Comparison of ENCODE assay signal across 16 cellular contexts in the genomic region with DNA sequence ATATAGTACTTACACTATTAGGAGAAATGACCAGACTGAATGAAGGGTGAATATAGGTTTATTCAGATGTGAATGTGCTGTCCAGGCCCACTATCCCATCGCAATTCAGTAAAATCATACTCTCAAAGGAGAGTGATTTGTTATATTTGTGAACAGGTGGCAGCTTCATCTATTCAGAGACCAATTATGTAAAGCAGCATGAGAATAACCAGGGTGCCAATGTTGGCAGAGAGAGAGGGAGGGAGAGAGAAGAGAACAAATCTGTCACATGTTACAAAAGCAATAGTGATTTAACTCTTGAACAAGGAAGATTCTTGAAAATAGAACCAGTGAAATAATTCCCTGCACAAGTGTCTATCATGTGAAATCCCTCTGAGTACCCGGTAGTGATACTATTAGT.
A peak's percentile ranks its signal among the peaks of the same experiment; 100 is the strongest.
DNase-seq lines count a peak whose midpoint lies in the region; ATAC-seq lines count a peak whose summit lies in the region.
"Had no signal": no experiment of that assay in that cellular context is flagged by ENCODE, and none has a peak within 500 bp of the region (broad histone marks: within the 10 kb centered on the region; RNA-seq: fewer than 3 reads in every experiment).

No MANE protein-coding gene starts in this region.

- no peak overlapping the region for H3K4me3 Mint-ChIP-seq in effector memory CD8-positive, alpha-beta T cell
- H3K4me3 Mint-ChIP-seq: CD8-positive, alpha-beta memory T cell had no signal

- no peak overlapping the region for H3K27ac Mint-ChIP-seq in effector memory CD8-positive, alpha-beta T cell
- H3K27ac Mint-ChIP-seq: CD8-positive, alpha-beta memory T cell had no signal

- DNase-seq in NCI-H1092 treated with DMSO at 0.1 percent for 48 hours (lab: John Stamatoyannopoulos, UW) (peak; percentile 8), NCI-H1092 (lab: John Stamatoyannopoulos, UW) (no peak), COR-L47 (lab: John Stamatoyannopoulos, UW) (peak; percentile 62), NCI-H146 treated with DMSO at 0.1 percent for 48 hours (lab: John Stamatoyannopoulos, UW; ENCODE audit: unreplicated experiment) (peak; percentile 28), NCI-H748 (lab: John Stamatoyannopoulos, UW; ENCODE audit: unreplicated experiment) (peak; percentile 55), iPS-NIHi7 (ENCODE audit: extremely low spot score) (no peak)
- no peak for DNase-seq in effector memory CD8-positive, alpha-beta T cell
- DNase-seq: 8988T; CD8-positive, alpha-beta memory T cell; EL; H7; KG1; OCI-M1; SJCRH30; T-helper 1 cell had no signal

- ATAC-seq in HG03196 (IDR thresholded peaks at IDR 0.05; ENCODE audit: unreplicated experiment) = no peak
- no peak for ATAC-seq in effector memory CD8-positive, alpha-beta T cell (replicated peaks)

- no peaks in the 10 kb centered on the region for H3K36me3 Mint-ChIP-seq in effector memory CD8-positive, alpha-beta T cell (ENCODE audit: insufficient read depth)
- H3K36me3 Mint-ChIP-seq: CD8-positive, alpha-beta memory T cell had no signal

- no peaks in the 10 kb centered on the region for H3K27me3 Mint-ChIP-seq in effector memory CD8-positive, alpha-beta T cell
- H3K27me3 Mint-ChIP-seq: CD8-positive, alpha-beta memory T cell had no signal

- H3K9me3 Mint-ChIP-seq in effector memory CD8-positive, alpha-beta T cell = peaks cover 3 to 7% of the 10 kb centered on the region in 2 donors

- H3K4me1 Mint-ChIP-seq in effector memory CD8-positive, alpha-beta T cell (ENCODE audit: low read depth in 2 of 2) = no peaks in the 10 kb centered on the region
- H3K4me1 Mint-ChIP-seq: CD8-positive, alpha-beta memory T cell had no signal

Comparison
In these comparisons a context has a peak if more than half of its experiments do, and no peak if none do; other contexts are left out.
1. DNase-seq: peak in NCI-H1092 treated with DMSO at 0.1 percent for 48 hours (single experiment), COR-L47 (single experiment), NCI-H146 treated with DMSO at 0.1 percent for 48 hours (single experiment) and NCI-H748 (single experiment); none in NCI-H1092 (single experiment), effector memory CD8-positive, alpha-beta T cell (0 of 3) and iPS-NIHi7 (single experiment).